Comparison of ENCODE assay signal across 21 cellular contexts in the genomic region with DNA sequence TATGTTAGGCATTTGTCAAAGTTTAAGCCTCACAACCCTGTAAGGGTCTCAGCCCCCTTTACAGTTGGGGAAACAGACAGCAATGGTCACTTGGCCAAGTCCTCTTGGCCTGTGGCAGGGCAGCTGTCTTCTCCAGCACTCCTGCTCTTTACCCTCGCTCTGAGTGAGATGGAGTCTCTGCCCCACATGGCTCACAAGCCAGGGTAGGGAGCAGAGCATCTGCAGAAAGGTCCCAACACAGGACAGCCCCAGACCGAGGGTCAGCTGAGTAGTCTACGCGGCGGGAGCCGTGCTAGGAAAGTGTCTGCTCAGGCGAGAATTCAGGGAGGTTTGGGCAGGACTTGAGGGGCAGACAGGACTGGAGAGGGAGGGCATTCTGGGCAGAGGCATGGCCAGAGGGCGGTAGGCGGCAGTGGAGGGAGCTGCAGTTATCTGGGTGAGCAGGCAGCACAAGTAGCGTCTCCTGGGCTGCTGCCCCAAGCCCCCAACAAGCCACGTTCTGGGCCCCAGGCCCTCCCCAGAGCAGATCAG. TPM values are rescaled to one million over a fixed set of nuclear protein-coding genes. Genes with fewer than 3 reads are reported as not detected.
"Had no signal": no experiment of that assay in that cellular context is flagged by ENCODE, and none has a peak within 500 bp of the region (broad histone marks: within the 10 kb centered on the region; RNA-seq: fewer than 3 reads in every experiment).

No MANE protein-coding gene starts in this region.

- H3K27ac Mint-ChIP-seq: activated T-helper 1 cell treated with anti-CD3 and anti-CD28 coated beads, Interleukin-12 subunit alpha, Interleukin-12 subunit beta, Interleukin-2, Interleukin-4 antibody, amounts not matched to agents 30 ng/mL and 10 ng/mL and 1 ng/mL, durations not matched to agents 14 hours and 24 hours and 36 hours; memory B cell; natural killer cell had no signal

- H3K27ac ChIP-seq: colonic mucosa, epithelial cell of prostate, esophagus squamous epithelium, heart right ventricle, pancreas, prostate gland, VCaP had no signal

- ATAC-seq: natural killer cell had no signal

- DNase-seq: activated CD4-positive, alpha-beta T cell treated with anti-CD3 and anti-CD28 coated beads for 1 hour; activated CD8-positive, alpha-beta memory T cell treated with anti-CD3 and anti-CD28 coated beads for 24 hours; activated gamma-delta T cell; activated naive CD4-positive, alpha-beta T cell treated with anti-CD3 and anti-CD28 coated beads, Interleukin-2, amount 50 U/mL, for 16 hours; activated T-cell treated with anti-CD3 and anti-CD28 coated beads, Interleukin-2, amount 50 U/mL, for 1 hour; colonic mucosa; effector CD8-positive, alpha-beta T cell; esophagus squamous epithelium; heart right ventricle; natural killer cell; stimulated activated CD4-positive, alpha-beta T cell treated with anti-CD3 and anti-CD28 coated beads, Interleukin-1b, Interleukin-23, amount 100 ng/mL, for 48 hours; stimulated activated naive CD4-positive, alpha-beta T cell; T-helper 9 cell had no signal

- H3K4me3 Mint-ChIP-seq: memory B cell, natural killer cell had no signal

- H3K4me1 ChIP-seq: colonic mucosa, prostate gland had no signal

- H3K9me3 Mint-ChIP-seq: activated T-helper 1 cell treated with anti-CD3 and anti-CD28 coated beads, Interleukin-12 subunit alpha, Interleukin-12 subunit beta, Interleukin-2, Interleukin-4 antibody, amounts not matched to agents 30 ng/mL and 10 ng/mL and 1 ng/mL, durations not matched to agents 14 hours and 24 hours and 36 hours; memory B cell; natural killer cell had no signal

- H3K36me3 ChIP-seq: colonic mucosa, esophagus squamous epithelium, heart right ventricle, pancreas, prostate gland, tibial nerve had no signal

- H3K4me3 ChIP-seq: colonic mucosa, pancreas, prostate gland, smooth muscle cell had no signal

- H3K36me3 Mint-ChIP-seq: memory B cell, natural killer cell had no signal

- H3K9me3 ChIP-seq: colonic mucosa, esophagus squamous epithelium, heart right ventricle, pancreas, prostate gland, tibial nerve had no signal

RNA-seq across cellular contexts. Expression of gene LAMP3, which starts 18.3 kb away (rescaled TPM):
- total RNA-seq: tibial nerve had no signal
